In genomic region chr9:37102476-37102875, GRCh38 we compare ENCODE assay signal across 21 cellular contexts.
"Had no signal": no experiment of that assay in that cellular context is flagged by ENCODE, and none has a peak within 500 bp of the region (broad histone marks: within the 10 kb centered on the region; RNA-seq: fewer than 3 reads in every experiment).

No MANE protein-coding gene starts in this region.

- H3K27ac ChIP-seq: PC-9 had no signal

- DNase-seq: activated CD4-positive, alpha-beta memory T cell treated with anti-CD3 and anti-CD28 coated beads, Interleukin-2, amount 10 ng/mL, durations not matched to agents 7 days and 5 days; activated CD4-positive, alpha-beta T cell treated with anti-CD3 and anti-CD28 coated beads, Interleukin-2, amount 10 ng/mL, durations not matched to agents 7 days and 5 days; activated CD4-positive, CD25-positive, alpha-beta regulatory T cell; activated gamma-delta T cell; activated naive CD4-positive, alpha-beta T cell treated with anti-CD3 and anti-CD28 coated beads for 36 hours; activated T-cell treated with anti-CD3 and anti-CD28 coated beads for 4 hours; activated T-cell treated with anti-CD3 and anti-CD28 coated beads, Interleukin-2, amount 50 U/mL, for 48 hours; amygdala; KG1; NCI-H1105; NCI-H1436; NCI-H1694 treated with DMSO at 0.1 percent for 48 hours; NCI-H2029 treated with DMSO at 0.1 percent for 48 hours; NCI-H345; NCI-H510A; NCI-H526 treated with DMSO at 0.1 percent for 48 hours; NCI-H82; PC-9; SIG-M5; T-helper 17 cell; T-helper 9 cell had no signal

- H3K4me3 ChIP-seq: PC-9 had no signal
